21 cellular contexts compared by ENCODE assay signal in the genomic region with DNA sequence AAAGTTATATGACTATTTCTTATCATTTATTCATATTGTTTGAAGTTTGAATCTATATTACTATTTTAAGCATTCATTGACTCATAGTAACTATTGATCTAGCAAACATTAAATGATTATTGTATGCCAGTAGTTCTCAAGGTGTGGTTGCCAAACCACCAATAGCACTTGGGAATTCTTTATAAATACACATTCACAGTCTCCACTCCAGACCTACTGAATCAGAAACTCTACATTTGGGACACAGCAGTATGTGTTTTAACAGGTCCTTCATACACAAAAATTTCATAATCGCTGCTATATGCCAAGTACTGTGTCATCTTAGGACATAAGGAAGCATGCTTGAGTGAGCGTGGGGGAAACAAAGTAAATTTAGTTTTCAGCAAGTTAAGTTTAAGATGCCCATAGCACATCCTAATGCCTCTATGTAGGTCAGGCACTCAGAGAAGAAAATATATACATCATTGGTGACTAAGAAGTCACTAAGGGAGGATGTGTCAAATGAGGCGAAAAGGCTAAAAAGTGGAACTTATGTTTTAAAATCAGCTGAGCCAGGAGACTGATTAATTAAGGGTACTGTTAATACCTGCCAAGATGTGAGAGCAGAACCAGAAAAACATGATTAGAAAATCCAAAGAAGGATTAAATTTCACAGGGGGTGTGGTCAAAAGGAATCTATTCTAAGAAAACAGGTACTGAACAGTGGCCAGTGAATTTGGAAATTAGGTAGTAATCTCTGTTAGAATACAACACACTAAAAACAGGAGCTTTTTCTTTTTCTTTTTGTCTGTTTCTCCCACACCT.
"Had no signal": no experiment of that assay in that cellular context is flagged by ENCODE, and none has a peak within 500 bp of the region (broad histone marks: within the 10 kb centered on the region; RNA-seq: fewer than 3 reads in every experiment).

No MANE protein-coding gene starts in this region.

- H3K4me3 ChIP-seq: coronary artery, dorsolateral prefrontal cortex, hepatocyte, lung, prostate gland, right lobe of liver, suprapubic skin, tibial artery had no signal

- H3K4me2 ChIP-seq: hepatocyte had no signal

- DNase-seq: dorsolateral prefrontal cortex; effector CD8-positive, alpha-beta T cell; foreskin keratinocyte; left colon; left ventricle myocardium superior; mesendoderm; naive B cell; occipital lobe; right lobe of liver; stimulated activated CD4-positive, alpha-beta T cell treated with anti-CD3 and anti-CD28 coated beads, Interleukin-4, amount 100 ng/mL, for 1 hour; stimulated activated CD8-positive, alpha-beta memory T cell treated with anti-CD3 and anti-CD28 coated beads, Interleukin-4, amount 100 ng/mL, for 48 hours; stimulated activated naive CD8-positive, alpha-beta T cell treated with anti-CD3 and anti-CD28 coated beads, Interleukin-15, Interleukin-2, amounts not matched to agents 100 U/mL and 50 U/mL, for 24 hours; tibial artery had no signal

- ATAC-seq: foreskin keratinocyte; left colon; left ventricle myocardium superior; right lobe of liver; stimulated activated effector memory CD8-positive, alpha-beta T cell treated with anti-CD3 and anti-CD28 coated beads, Interleukin-12 subunit alpha, Interleukin-12 subunit beta, amount 100 ng/mL, for 72 hours; stimulated activated naive CD8-positive, alpha-beta T cell treated with anti-CD3 and anti-CD28 coated beads, Interleukin-15, Interleukin-2, amounts not matched to agents 100 U/mL and 50 U/mL, for 24 hours had no signal

- H3K9me3 ChIP-seq: prostate gland, right lobe of liver, suprapubic skin, tibial artery had no signal

- H3K27ac ChIP-seq: coronary artery, dorsolateral prefrontal cortex, epithelial cell of prostate, foreskin keratinocyte, hepatocyte, parathyroid adenoma, prostate gland, right lobe of liver, suprapubic skin, tibial artery had no signal

- H3K27me3 ChIP-seq: dorsolateral prefrontal cortex, foreskin keratinocyte, hepatocyte, right lobe of liver, suprapubic skin, tibial artery had no signal

- H3K4me1 ChIP-seq: foreskin keratinocyte, parathyroid adenoma, prostate gland, right lobe of liver, suprapubic skin, tibial artery had no signal

- H3K36me3 ChIP-seq: prostate gland, right lobe of liver, suprapubic skin, tibial artery had no signal

- H3K9ac ChIP-seq: parathyroid adenoma had no signal
